7 cellular contexts compared by ENCODE assay signal in genomic region chr19:44926245-44927077, GRCh38. TPM values are rescaled to one million over a fixed set of nuclear protein-coding genes. Genes with fewer than 3 reads are reported as not detected.
DNase-seq lines count a peak whose midpoint lies in the region; ATAC-seq and TF ChIP-seq lines count a peak whose summit lies in the region.
"Not testable (repeated sequence)": the region's sequence is repeated elsewhere in the genome, so short reads cannot be mapped to it uniquely, and the experiment has no call there.
"Had no signal": no experiment of that assay in that cellular context is flagged by ENCODE, and none has a peak within 500 bp of the region (broad histone marks: within the 10 kb centered on the region; RNA-seq: fewer than 3 reads in every experiment).

No MANE protein-coding gene starts in this region.

- peak; percentile 25 for ATAC-seq in PC-3
- ATAC-seq in activated naive CD8-positive, alpha-beta T cell treated with anti-CD3 and anti-CD28 coated beads, Interleukin-2, amount 10 ng/mL, durations not matched to agents 7 days and 5 days (ENCODE audit: low read depth): peak; percentile 40
- peak; percentile 17 for ATAC-seq in memory B cell (ENCODE audit: low read depth)
- not testable (repeated sequence) for ATAC-seq in stimulated activated effector memory CD8-positive, alpha-beta T cell treated with anti-CD3 and anti-CD28 coated beads, Interleukin-12 subunit alpha, Interleukin-12 subunit beta, amount 100 ng/mL, for 72 hours

- not testable (repeated sequence) for H3K4me1 ChIP-seq in PC-3 (ENCODE audit: insufficient read depth, low read length)

- peak; percentile 33 for DNase-seq in Daoy (ENCODE audit: low read depth)
- not testable (repeated sequence) for DNase-seq in PC-3; activated naive CD8-positive, alpha-beta T cell treated with anti-CD3 and anti-CD28 coated beads, Interleukin-2, amount 10 ng/mL, durations not matched to agents 7 days and 5 days; fibroblast of mammary gland (ENCODE audit: low read depth); memory B cell (ENCODE audit: low spot score in 2 of 2); stimulated activated effector memory CD8-positive, alpha-beta T cell treated with anti-CD3 and anti-CD28 coated beads, Interleukin-12 subunit alpha, Interleukin-12 subunit beta, amount 100 ng/mL, for 72 hours (ENCODE audit: low spot score in 2 of 2)

- H3K27me3 ChIP-seq in PC-3 (ENCODE audit: low read length): not testable (repeated sequence)

- not testable (repeated sequence) for H3K4me3 ChIP-seq in PC-3 (ENCODE audit: low read length)
- H3K4me3 ChIP-seq in fibroblast of mammary gland (ENCODE audit: control insufficient read depth, low read depth, low read length): peak overlapping the region; percentile 22

- H3K27ac Mint-ChIP-seq in activated naive CD8-positive, alpha-beta T cell treated with anti-CD3 and anti-CD28 coated beads, Interleukin-2, amount 10 ng/mL, durations not matched to agents 7 days and 5 days: peak overlapping the region; percentile 32
- H3K27ac Mint-ChIP-seq in memory B cell: not testable (repeated sequence)
- peak overlapping the region; percentile 74 for H3K27ac Mint-ChIP-seq in stimulated activated effector memory CD8-positive, alpha-beta T cell treated with anti-CD3 and anti-CD28 coated beads, Interleukin-12 subunit alpha, Interleukin-12 subunit beta, amount 100 ng/mL, for 72 hours

- not testable (repeated sequence) for H3K36me3 Mint-ChIP-seq in activated naive CD8-positive, alpha-beta T cell treated with anti-CD3 and anti-CD28 coated beads, Interleukin-2, amount 10 ng/mL, durations not matched to agents 7 days and 5 days; memory B cell; stimulated activated effector memory CD8-positive, alpha-beta T cell treated with anti-CD3 and anti-CD28 coated beads, Interleukin-12 subunit alpha, Interleukin-12 subunit beta, amount 100 ng/mL, for 72 hours

- H3K9me2 ChIP-seq in PC-3 (replicated peaks; ENCODE audit: low read length): not testable (repeated sequence)

- H4K20me1 ChIP-seq in PC-3 (ENCODE audit: low read length): not testable (repeated sequence)

- CTCF ChIA-PET in PC-3 (lab: Charles Lee): not testable (repeated sequence)

- POLR2A ChIA-PET in PC-3 (lab: Charles Lee; ENCODE audit: unreplicated experiment); activated naive CD8-positive, alpha-beta T cell treated with anti-CD3 and anti-CD28 coated beads, Interleukin-2, amount 10 ng/mL, durations not matched to agents 7 days and 5 days (lab: Charles Lee): not testable (repeated sequence)

- peak overlapping the region; percentile 68 for H2AFZ ChIP-seq in PC-3 (ENCODE audit: low read length)

- not testable (repeated sequence) for H3K27ac ChIP-seq in PC-3 (ENCODE audit: low read length)

- TF ChIP-seq CTCF in PC-3 (conservative IDR thresholded peaks at IDR 0.05; ENCODE audit: low read depth, low read length); fibroblast of mammary gland (conservative IDR thresholded peaks at IDR 0.05; ENCODE audit: control insufficient read depth, insufficient read depth, low read depth, low read length): not testable (repeated sequence)

- BruUV-seq in PC-3 (replicated peaks; lab: Mats Ljungman, UMichigan): not testable (repeated sequence)

- peak overlapping the region; percentile 37 for H3K4me2 ChIP-seq in PC-3 (ENCODE audit: low read length)

- intact Hi-C loops in PC-3 (cut with micrococcal nuclease): not testable (repeated sequence)

- not testable (repeated sequence) for H3K4me1 Mint-ChIP-seq in activated naive CD8-positive, alpha-beta T cell treated with anti-CD3 and anti-CD28 coated beads, Interleukin-2, amount 10 ng/mL, durations not matched to agents 7 days and 5 days; memory B cell
- peaks cover 14% of the 10 kb centered on the region for H3K4me1 Mint-ChIP-seq in stimulated activated effector memory CD8-positive, alpha-beta T cell treated with anti-CD3 and anti-CD28 coated beads, Interleukin-12 subunit alpha, Interleukin-12 subunit beta, amount 100 ng/mL, for 72 hours

- H3K36me3 ChIP-seq in PC-3 (ENCODE audit: low read depth, low read length): not testable (repeated sequence)

- H3F3A ChIP-seq in PC-3 (ENCODE audit: low read length, unreplicated experiment): not testable (repeated sequence)

- H3K79me2 ChIP-seq in PC-3 (ENCODE audit: low read length): not testable (repeated sequence)

- peaks cover 27% of the 10 kb centered on the region for H3K27me3 Mint-ChIP-seq in activated naive CD8-positive, alpha-beta T cell treated with anti-CD3 and anti-CD28 coated beads, Interleukin-2, amount 10 ng/mL, durations not matched to agents 7 days and 5 days
- H3K27me3 Mint-ChIP-seq in memory B cell: not testable (repeated sequence)

- not testable (repeated sequence) for H3K9me3 ChIP-seq in PC-3 (ENCODE audit: low read length)

- H3K9me3 Mint-ChIP-seq in activated naive CD8-positive, alpha-beta T cell treated with anti-CD3 and anti-CD28 coated beads, Interleukin-2, amount 10 ng/mL, durations not matched to agents 7 days and 5 days; memory B cell; stimulated activated effector memory CD8-positive, alpha-beta T cell treated with anti-CD3 and anti-CD28 coated beads, Interleukin-12 subunit alpha, Interleukin-12 subunit beta, amount 100 ng/mL, for 72 hours: not testable (repeated sequence)

- not testable (repeated sequence) for H3K9ac ChIP-seq in PC-3 (ENCODE audit: low read length)

- peak overlapping the region; percentile 20 for H3K4me3 Mint-ChIP-seq in activated naive CD8-positive, alpha-beta T cell treated with anti-CD3 and anti-CD28 coated beads, Interleukin-2, amount 10 ng/mL, durations not matched to agents 7 days and 5 days
- peak overlapping the region; percentile 77 for H3K4me3 Mint-ChIP-seq in memory B cell
- peak overlapping the region; percentile 72 for H3K4me3 Mint-ChIP-seq in stimulated activated effector memory CD8-positive, alpha-beta T cell treated with anti-CD3 and anti-CD28 coated beads, Interleukin-12 subunit alpha, Interleukin-12 subunit beta, amount 100 ng/mL, for 72 hours

RNA-seq across cellular contexts. Expression of gene APOC1, which starts 12.1 kb away (rescaled TPM):
- total RNA-seq in Daoy (2014; rRNA removed; shearing (Covaris generic)): 4.4 and 24.5 TPM in 2 replicates
- total RNA-seq in PC-3 (2014; rRNA removed): 2.7 and 3.3 TPM in 2 replicates
- 10 to 100 TPM; 11.6 to 12.7 TPM for total RNA-seq in activated naive CD8-positive, alpha-beta T cell treated with anti-CD3 and anti-CD28 coated beads, Interleukin-2, amount 10 ng/mL, durations not matched to agents 7 days and 5 days

RNA-seq across cellular contexts. Expression of gene APOC4, which starts 15.6 kb away (rescaled TPM):
- total RNA-seq in Daoy (2014; rRNA removed; shearing (Covaris generic)): not detected in 2 replicates
- total RNA-seq in PC-3 (2014; rRNA removed): not detected in 2 replicates
- total RNA-seq in activated naive CD8-positive, alpha-beta T cell treated with anti-CD3 and anti-CD28 coated beads, Interleukin-2, amount 10 ng/mL, durations not matched to agents 7 days and 5 days: not detected
- total RNA-seq: frontal cortex had no signal

RNA-seq across cellular contexts. Expression of gene APOC2, which starts 19.4 kb away (rescaled TPM):
- total RNA-seq in Daoy (2014; rRNA removed; shearing (Covaris generic)): not detected in 2 replicates
- total RNA-seq in PC-3 (2014; rRNA removed): not detected in 2 replicates
- total RNA-seq in activated naive CD8-positive, alpha-beta T cell treated with anti-CD3 and anti-CD28 coated beads, Interleukin-2, amount 10 ng/mL, durations not matched to agents 7 days and 5 days: not detected

RNA-seq across cellular contexts. Expression of gene APOE, which starts 20.9 kb away (rescaled TPM):
- 0.86 and 1.6 TPM in 2 replicates for total RNA-seq in Daoy (2014; rRNA removed; shearing (Covaris generic))
- 2.7 and 3.6 TPM in 2 replicates for total RNA-seq in PC-3 (2014; rRNA removed)
- 10 to 100 TPM; 10.5 to 12.9 TPM for total RNA-seq in activated naive CD8-positive, alpha-beta T cell treated with anti-CD3 and anti-CD28 coated beads, Interleukin-2, amount 10 ng/mL, durations not matched to agents 7 days and 5 days

RNA-seq across cellular contexts. Expression of gene CLPTM1, which starts 28.7 kb away (rescaled TPM):
- 12.9 and 17.3 TPM in 2 replicates for total RNA-seq in Daoy (2014; rRNA removed; shearing (Covaris generic))
- 44.9 and 61.3 TPM in 2 replicates for total RNA-seq in PC-3 (2014; rRNA removed)
- total RNA-seq in activated naive CD8-positive, alpha-beta T cell treated with anti-CD3 and anti-CD28 coated beads, Interleukin-2, amount 10 ng/mL, durations not matched to agents 7 days and 5 days: 10 to 100 TPM; 63.8 to 65.3 TPM

Comparison
In these comparisons a context has a peak if more than half of its experiments do, and no peak if none do; other contexts are left out.
1. H3K4me3 Mint-ChIP-seq: peak in every context shown above with its lines; median percentile 77 in memory B cell; 72 in stimulated activated effector memory CD8-positive, alpha-beta T cell treated with anti-CD3 and anti-CD28 coated beads, Interleukin-12 subunit alpha, Interleukin-12 subunit beta, amount 100 ng/mL, for 72 hours; 20 in activated naive CD8-positive, alpha-beta T cell treated with anti-CD3 and anti-CD28 coated beads, Interleukin-2, amount 10 ng/mL, durations not matched to agents 7 days and 5 days.